In the genomic region with DNA sequence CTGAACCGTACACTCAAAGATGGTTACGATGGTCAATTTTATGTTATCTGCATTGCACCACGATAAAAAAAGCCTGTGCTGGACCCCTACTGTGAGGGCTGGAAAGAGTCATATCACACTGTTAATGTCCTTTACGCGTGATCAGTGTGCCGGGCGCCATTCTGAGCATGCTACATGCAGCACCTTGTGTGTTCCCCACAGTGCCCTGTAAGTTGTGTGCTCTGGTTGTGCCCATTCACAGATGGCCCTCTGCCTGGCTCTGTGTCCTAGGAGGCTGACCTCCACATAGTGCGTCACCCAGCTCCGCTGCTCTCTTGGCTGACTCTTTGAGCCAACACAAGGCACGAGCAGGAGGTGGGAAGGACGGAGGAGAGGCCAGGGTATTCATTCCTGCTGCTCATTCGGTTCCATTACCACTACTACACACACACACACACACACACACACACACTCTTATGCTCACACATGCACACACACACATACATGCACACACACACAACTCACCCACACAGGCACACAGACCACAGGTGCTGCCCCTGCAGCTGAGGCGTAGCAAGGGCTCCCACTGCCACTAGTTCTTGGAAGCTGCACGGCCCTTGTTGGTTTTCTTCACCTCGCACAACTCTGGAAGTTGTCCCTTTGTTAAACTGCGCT, we compare ENCODE assay signal across 1 cellular context.
TF ChIP-seq lines count a peak whose summit lies in the region.

No MANE protein-coding gene starts in this region.

TF ChIP-seq in WTC11, 78 proteins besides CTCF, POLR2A, EP300 and RAD21 (continued from another document):
- TF ChIP-seq, protein P1, sequence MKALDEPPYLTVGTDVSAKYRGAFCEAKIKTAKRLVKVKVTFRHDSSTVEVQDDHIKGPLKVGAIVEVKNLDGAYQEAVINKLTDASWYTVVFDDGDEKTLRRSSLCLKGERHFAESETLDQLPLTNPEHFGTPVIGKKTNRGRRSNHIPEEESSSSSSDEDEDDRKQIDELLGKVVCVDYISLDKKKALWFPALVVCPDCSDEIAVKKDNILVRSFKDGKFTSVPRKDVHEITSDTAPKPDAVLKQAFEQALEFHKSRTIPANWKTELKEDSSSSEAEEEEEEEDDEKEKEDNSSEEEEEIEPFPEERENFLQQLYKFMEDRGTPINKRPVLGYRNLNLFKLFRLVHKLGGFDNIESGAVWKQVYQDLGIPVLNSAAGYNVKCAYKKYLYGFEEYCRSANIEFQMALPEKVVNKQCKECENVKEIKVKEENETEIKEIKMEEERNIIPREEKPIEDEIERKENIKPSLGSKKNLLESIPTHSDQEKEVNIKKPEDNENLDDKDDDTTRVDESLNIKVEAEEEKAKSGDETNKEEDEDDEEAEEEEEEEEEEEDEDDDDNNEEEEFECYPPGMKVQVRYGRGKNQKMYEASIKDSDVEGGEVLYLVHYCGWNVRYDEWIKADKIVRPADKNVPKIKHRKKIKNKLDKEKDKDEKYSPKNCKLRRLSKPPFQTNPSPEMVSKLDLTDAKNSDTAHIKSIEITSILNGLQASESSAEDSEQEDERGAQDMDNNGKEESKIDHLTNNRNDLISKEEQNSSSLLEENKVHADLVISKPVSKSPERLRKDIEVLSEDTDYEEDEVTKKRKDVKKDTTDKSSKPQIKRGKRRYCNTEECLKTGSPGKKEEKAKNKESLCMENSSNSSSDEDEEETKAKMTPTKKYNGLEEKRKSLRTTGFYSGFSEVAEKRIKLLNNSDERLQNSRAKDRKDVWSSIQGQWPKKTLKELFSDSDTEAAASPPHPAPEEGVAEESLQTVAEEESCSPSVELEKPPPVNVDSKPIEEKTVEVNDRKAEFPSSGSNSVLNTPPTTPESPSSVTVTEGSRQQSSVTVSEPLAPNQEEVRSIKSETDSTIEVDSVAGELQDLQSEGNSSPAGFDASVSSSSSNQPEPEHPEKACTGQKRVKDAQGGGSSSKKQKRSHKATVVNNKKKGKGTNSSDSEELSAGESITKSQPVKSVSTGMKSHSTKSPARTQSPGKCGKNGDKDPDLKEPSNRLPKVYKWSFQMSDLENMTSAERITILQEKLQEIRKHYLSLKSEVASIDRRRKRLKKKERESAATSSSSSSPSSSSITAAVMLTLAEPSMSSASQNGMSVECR (CRISPR knock-in tag; IDR thresholded peaks at IDR 0.05; ENCODE audit: borderline replicate concordance): no peak
- no peak for TF ChIP-seq FOXJ3 (CRISPR knock-in tag; IDR thresholded peaks at IDR 0.05; ENCODE audit: borderline replicate concordance)
- TF ChIP-seq, protein P2, sequence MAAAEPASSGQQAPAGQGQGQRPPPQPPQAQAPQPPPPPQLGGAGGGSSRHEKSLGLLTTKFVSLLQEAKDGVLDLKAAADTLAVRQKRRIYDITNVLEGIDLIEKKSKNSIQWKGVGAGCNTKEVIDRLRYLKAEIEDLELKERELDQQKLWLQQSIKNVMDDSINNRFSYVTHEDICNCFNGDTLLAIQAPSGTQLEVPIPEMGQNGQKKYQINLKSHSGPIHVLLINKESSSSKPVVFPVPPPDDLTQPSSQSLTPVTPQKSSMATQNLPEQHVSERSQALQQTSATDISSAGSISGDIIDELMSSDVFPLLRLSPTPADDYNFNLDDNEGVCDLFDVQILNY (CRISPR knock-in tag; IDR thresholded peaks at IDR 0.05): no peak
- no peak for TF ChIP-seq ETV6 (CRISPR knock-in tag; IDR thresholded peaks at IDR 0.05)
- TF ChIP-seq PRRX2 (CRISPR knock-in tag; IDR thresholded peaks at IDR 0.05): no peak
- no peak for TF ChIP-seq MXD4 (CRISPR knock-in tag; IDR thresholded peaks at IDR 0.05; ENCODE audit: borderline replicate concordance)
- no peak for TF ChIP-seq HMGA2 (CRISPR knock-in tag; IDR thresholded peaks at IDR 0.05)
- no peak for TF ChIP-seq ZNF423 (CRISPR knock-in tag; IDR thresholded peaks at IDR 0.05)
- no peak for TF ChIP-seq TEAD4 (CRISPR knock-in tag; IDR thresholded peaks at IDR 0.05)
- no peak for TF ChIP-seq NFE2L1 (CRISPR knock-in tag; IDR thresholded peaks at IDR 0.05)
- TF ChIP-seq, protein P3, sequence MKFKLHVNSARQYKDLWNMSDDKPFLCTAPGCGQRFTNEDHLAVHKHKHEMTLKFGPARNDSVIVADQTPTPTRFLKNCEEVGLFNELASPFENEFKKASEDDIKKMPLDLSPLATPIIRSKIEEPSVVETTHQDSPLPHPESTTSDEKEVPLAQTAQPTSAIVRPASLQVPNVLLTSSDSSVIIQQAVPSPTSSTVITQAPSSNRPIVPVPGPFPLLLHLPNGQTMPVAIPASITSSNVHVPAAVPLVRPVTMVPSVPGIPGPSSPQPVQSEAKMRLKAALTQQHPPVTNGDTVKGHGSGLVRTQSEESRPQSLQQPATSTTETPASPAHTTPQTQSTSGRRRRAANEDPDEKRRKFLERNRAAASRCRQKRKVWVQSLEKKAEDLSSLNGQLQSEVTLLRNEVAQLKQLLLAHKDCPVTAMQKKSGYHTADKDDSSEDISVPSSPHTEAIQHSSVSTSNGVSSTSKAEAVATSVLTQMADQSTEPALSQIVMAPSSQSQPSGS (CRISPR knock-in tag; IDR thresholded peaks at IDR 0.05; ENCODE audit: borderline replicate concordance, low read depth): no peak
- TF ChIP-seq, protein P4, sequence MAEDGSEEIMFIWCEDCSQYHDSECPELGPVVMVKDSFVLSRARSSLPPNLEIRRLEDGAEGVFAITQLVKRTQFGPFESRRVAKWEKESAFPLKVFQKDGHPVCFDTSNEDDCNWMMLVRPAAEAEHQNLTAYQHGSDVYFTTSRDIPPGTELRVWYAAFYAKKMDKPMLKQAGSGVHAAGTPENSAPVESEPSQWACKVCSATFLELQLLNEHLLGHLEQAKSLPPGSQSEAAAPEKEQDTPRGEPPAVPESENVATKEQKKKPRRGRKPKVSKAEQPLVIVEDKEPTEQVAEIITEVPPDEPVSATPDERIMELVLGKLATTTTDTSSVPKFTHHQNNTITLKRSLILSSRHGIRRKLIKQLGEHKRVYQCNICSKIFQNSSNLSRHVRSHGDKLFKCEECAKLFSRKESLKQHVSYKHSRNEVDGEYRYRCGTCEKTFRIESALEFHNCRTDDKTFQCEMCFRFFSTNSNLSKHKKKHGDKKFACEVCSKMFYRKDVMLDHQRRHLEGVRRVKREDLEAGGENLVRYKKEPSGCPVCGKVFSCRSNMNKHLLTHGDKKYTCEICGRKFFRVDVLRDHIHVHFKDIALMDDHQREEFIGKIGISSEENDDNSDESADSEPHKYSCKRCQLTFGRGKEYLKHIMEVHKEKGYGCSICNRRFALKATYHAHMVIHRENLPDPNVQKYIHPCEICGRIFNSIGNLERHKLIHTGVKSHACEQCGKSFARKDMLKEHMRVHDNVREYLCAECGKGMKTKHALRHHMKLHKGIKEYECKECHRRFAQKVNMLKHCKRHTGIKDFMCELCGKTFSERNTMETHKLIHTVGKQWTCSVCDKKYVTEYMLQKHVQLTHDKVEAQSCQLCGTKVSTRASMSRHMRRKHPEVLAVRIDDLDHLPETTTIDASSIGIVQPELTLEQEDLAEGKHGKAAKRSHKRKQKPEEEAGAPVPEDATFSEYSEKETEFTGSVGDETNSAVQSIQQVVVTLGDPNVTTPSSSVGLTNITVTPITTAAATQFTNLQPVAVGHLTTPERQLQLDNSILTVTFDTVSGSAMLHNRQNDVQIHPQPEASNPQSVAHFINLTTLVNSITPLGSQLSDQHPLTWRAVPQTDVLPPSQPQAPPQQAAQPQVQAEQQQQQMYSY (CRISPR knock-in tag; IDR thresholded peaks at IDR 0.05): no peak
- TF ChIP-seq, protein P5, sequence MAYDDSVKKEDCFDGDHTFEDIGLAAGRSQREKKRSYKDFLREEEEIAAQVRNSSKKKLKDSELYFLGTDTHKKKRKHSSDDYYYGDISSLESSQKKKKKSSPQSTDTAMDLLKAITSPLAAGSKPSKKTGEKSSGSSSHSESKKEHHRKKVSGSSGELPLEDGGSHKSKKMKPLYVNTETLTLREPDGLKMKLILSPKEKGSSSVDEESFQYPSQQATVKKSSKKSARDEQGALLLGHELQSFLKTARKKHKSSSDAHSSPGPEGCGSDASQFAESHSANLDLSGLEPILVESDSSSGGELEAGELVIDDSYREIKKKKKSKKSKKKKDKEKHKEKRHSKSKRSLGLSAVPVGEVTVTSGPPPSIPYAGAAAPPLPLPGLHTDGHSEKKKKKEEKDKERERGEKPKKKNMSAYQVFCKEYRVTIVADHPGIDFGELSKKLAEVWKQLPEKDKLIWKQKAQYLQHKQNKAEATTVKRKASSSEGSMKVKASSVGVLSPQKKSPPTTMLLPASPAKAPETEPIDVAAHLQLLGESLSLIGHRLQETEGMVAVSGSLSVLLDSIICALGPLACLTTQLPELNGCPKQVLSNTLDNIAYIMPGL (CRISPR knock-in tag; IDR thresholded peaks at IDR 0.05): no peak
- TF ChIP-seq ESRRA (CRISPR knock-in tag; IDR thresholded peaks at IDR 0.05; ENCODE audit: borderline replicate concordance): no peak
TF ChIP-seq in WTC11: peak in this region for 0.
